ENCODE assay signal across 9 cellular contexts in genomic region chr2:127673304-127674069, GRCh38. TPM values are rescaled to one million over a fixed set of nuclear protein-coding genes. Genes with fewer than 3 reads are reported as not detected.
DNase-seq lines count a peak whose midpoint lies in the region; ATAC-seq and TF ChIP-seq lines count a peak whose summit lies in the region.
"Had no signal": no experiment of that assay in that cellular context is flagged by ENCODE, and none has a peak within 500 bp of the region (broad histone marks: within the 10 kb centered on the region; RNA-seq: fewer than 3 reads in every experiment).

No MANE protein-coding gene starts in this region.

- intact Hi-C loops in Calu3 (cut with micrococcal nuclease; ENCODE audit: unreplicated experiment) = no loop called here

- peak overlapping the region; percentile 25 for H3K27ac ChIP-seq in layer of hippocampus (ENCODE audit: low read depth, low read length)
- peak overlapping the region; percentile 50 for H3K27ac ChIP-seq in skeletal muscle tissue (ENCODE audit: low read depth, low read length)

- H3K36me3 Mint-ChIP-seq in Calu3 (ENCODE audit: insufficient read depth, unreplicated experiment) = no peaks in the 10 kb centered on the region

- peak overlapping the region; percentile 91 for H3K9ac ChIP-seq in adipocyte (ENCODE audit: low read length)
- H3K9ac ChIP-seq in skeletal muscle tissue (ENCODE audit: low read depth in 1 of 3, low read length in 3 of 3) = peak overlapping the region; percentile 45 to 81 (median 66)

- H3K4me3 ChIP-seq in adipocyte (ENCODE audit: low read length) (peak overlapping the region; percentile 85), skeletal muscle tissue (ENCODE audit: low read length in 3 of 3) (peak overlapping the region; percentile 64 to 72 (median 72))

- CTCF ChIA-PET in Calu3 (lab: Charles Lee) = interaction anchor here (0.9 kb wide), 1 partner anchor 82 kb away, joined by 4 read pairs; no protein-coding TSS in a partner anchor

- ATAC-seq in HG02610 (IDR thresholded peaks at IDR 0.05; ENCODE audit: unreplicated experiment) = no peak
- ATAC-seq in GM21515 (IDR thresholded peaks at IDR 0.05; ENCODE audit: unreplicated experiment) = no peak

- no peak for DNase-seq in Calu3
- no peak for DNase-seq in adipocyte (ENCODE audit: low read depth)
- no peak for DNase-seq in NCI-H69 (lab: John Stamatoyannopoulos, UW)
- no peak for DNase-seq in NCI-H524 treated with DMSO at 0.1 percent for 48 hours (lab: John Stamatoyannopoulos, UW)
- DNase-seq: activated CD4-positive, alpha-beta T cell treated with anti-CD3 and anti-CD28 coated beads, Interleukin-2, amount 50 U/mL, for 4 hours had no signal

- H3K27ac Mint-ChIP-seq in Calu3 (ENCODE audit: unreplicated experiment) = no peak overlapping the region

- no peaks in the 10 kb centered on the region for H3K36me3 ChIP-seq in adipocyte (ENCODE audit: control insufficient read depth, insufficient read depth, low read length, severe bottlenecking)
- H3K36me3 ChIP-seq in skeletal muscle tissue (ENCODE audit: control insufficient read depth in 3 of 3, insufficient read depth in 3 of 3, low read length in 3 of 3) = no peaks in the 10 kb centered on the region

- no TSS peak for BruUV-seq in Calu3 (replicated peaks; lab: Mats Ljungman, UMichigan)

- H3K4me3 Mint-ChIP-seq in Calu3 (ENCODE audit: low read depth, unreplicated experiment) = peak overlapping the region; percentile 65

- TF ChIP-seq CTCF in Calu3 (IDR thresholded peaks at IDR 0.05; ENCODE audit: unreplicated experiment) = no peak

- no peaks in the 10 kb centered on the region for H3K9me3 ChIP-seq in adipocyte (ENCODE audit: control insufficient read depth, low read length)
- H3K9me3 ChIP-seq in skeletal muscle tissue (ENCODE audit: control insufficient read depth in 3 of 3, low read length in 3 of 3) = no peaks in the 10 kb centered on the region

- H3K4me1 Mint-ChIP-seq in Calu3 (ENCODE audit: low read depth, unreplicated experiment) = no peaks in the 10 kb centered on the region

- H3K27me3 Mint-ChIP-seq in Calu3 (ENCODE audit: unreplicated experiment) = peaks cover 93% of the 10 kb centered on the region

- H3K27me3 ChIP-seq in adipocyte (replicated peaks; ENCODE audit: control insufficient read depth, insufficient read depth, low read length) (peaks cover 20% of the 10 kb centered on the region), layer of hippocampus (ENCODE audit: control insufficient read depth, insufficient read depth, low read length) (no peaks in the 10 kb centered on the region), skeletal muscle tissue (ENCODE audit: control insufficient read depth in 3 of 3, insufficient read depth in 3 of 3, low read length in 3 of 3) (peaks cover 0 to 34% (median 30%) of the 10 kb centered on the region in 3 donors)

- H3K9me3 Mint-ChIP-seq in Calu3 (ENCODE audit: low read depth, unreplicated experiment) = no peaks in the 10 kb centered on the region

- H3K4me1 ChIP-seq in adipocyte (ENCODE audit: control insufficient read depth, insufficient read depth, low read length) = peaks cover 54% of the 10 kb centered on the region
- H3K4me1 ChIP-seq in skeletal muscle tissue (ENCODE audit: control insufficient read depth in 3 of 3, insufficient read depth in 3 of 3, low read length in 3 of 3) = peaks cover 25 to 29% (median 27%) of the 10 kb centered on the region in 3 donors

RNA-seq across cellular contexts. Expression of gene LIMS2, which starts 1.8 kb away (rescaled TPM):
- total RNA-seq in Calu3 (2022) (0.31 TPM in 1 of 2 replicates, not detected in the other), skeletal muscle tissue (5.7 TPM)

RNA-seq across cellular contexts. Expression of gene GPR17, which starts 27.5 kb away (rescaled TPM):
- total RNA-seq in Calu3 (2022) (not detected in 2 replicates), skeletal muscle tissue (1.0 TPM)

RNA-seq across cellular contexts. Expression of gene SFT2D3, which starts 27.8 kb away (rescaled TPM):
- total RNA-seq in Calu3 (2022) (8.7 and 9.3 TPM in 2 replicates), skeletal muscle tissue (7.8 TPM)
